9 cellular contexts compared by ENCODE assay signal in genomic region chr10:17216901-17217395, GRCh38. TPM values are rescaled to one million over a fixed set of nuclear protein-coding genes. Genes with fewer than 3 reads are reported as not detected.
DNase-seq lines count a peak whose midpoint lies in the region; ATAC-seq, FAIRE-seq and TF ChIP-seq lines count a peak whose summit lies in the region.
"Had no signal": no experiment of that assay in that cellular context is flagged by ENCODE, and none has a peak within 500 bp of the region (broad histone marks: within the 10 kb centered on the region; RNA-seq: fewer than 3 reads in every experiment).

No MANE protein-coding gene starts in this region.

- peaks cover 7% of the 10 kb centered on the region; the same call in 1 of the 2 replicates for H3K4me1 ChIP-seq in H9 (ENCODE audit: insufficient read depth, low read length)
- H3K4me1 ChIP-seq in SJCRH30: peaks cover 39% of the 10 kb centered on the region
- H3K4me1 ChIP-seq in esophagus squamous epithelium: peaks cover 0 to 25% (median 10%) of the 10 kb centered on the region in 3 donors
- peaks cover 76% of the 10 kb centered on the region for H3K4me1 ChIP-seq in skeletal muscle satellite cell (ENCODE audit: control insufficient read depth, insufficient read depth, low read length)

- H3K9me3 ChIP-seq in H9 (ENCODE audit: control insufficient read depth, low read depth, low read length) (no peaks in the 10 kb centered on the region), SJCRH30 (replicated peaks) (0 out of 2 replicates have a peak, but pooled peaks cover 3% of the 10 kb centered on the region), esophagus squamous epithelium (no peaks in the 10 kb centered on the region), skeletal muscle satellite cell (replicated peaks; ENCODE audit: low read length) (no peaks in the 10 kb centered on the region)

- no peak overlapping the region for H2BK20ac ChIP-seq in H9 (ENCODE audit: low read depth, low read length, poor library complexity, severe bottlenecking)

- no CpG with 5 or more reads among the region's 6 CpGs for WGBS in H9 (ENCODE audit: extremely low coverage, insufficient read length, low lambda C conversion rate)
- WGBS in esophagus squamous epithelium, 2 donors: 75 to 77% methylated on average over 4 to 6 of the region's 6 CpGs

- no peak for FAIRE-seq in HTR-8/SVneo (lab: Jason Lieb, UNC)

- no peak overlapping the region for H3K4ac ChIP-seq in H9 (ENCODE audit: low read depth, low read length)

- H3K27me3 ChIP-seq in H9 (ENCODE audit: insufficient read depth, low read length): no peaks in the 10 kb centered on the region
- no peaks in the 10 kb centered on the region for H3K27me3 ChIP-seq in SJCRH30
- no peaks in the 10 kb centered on the region for H3K27me3 ChIP-seq in esophagus squamous epithelium
- H3K27me3 ChIP-seq in skeletal muscle satellite cell (ENCODE audit: control insufficient read depth, insufficient read depth, low read length): no peaks in the 10 kb centered on the region

- ATAC-seq in HG03045 (IDR thresholded peaks at IDR 0.05; ENCODE audit: unreplicated experiment): no peak

- H3K4me2 ChIP-seq in H9 (ENCODE audit: insufficient read depth, insufficient read length, low read length): no peak overlapping the region
- H3K4me2 ChIP-seq in skeletal muscle satellite cell (ENCODE audit: low read length): peak overlapping the region; percentile 62

- H2BK15ac ChIP-seq in H9 (ENCODE audit: low read depth, low read length): no peak overlapping the region

- no peak overlapping the region for H4K8ac ChIP-seq in H9 (replicated peaks; ENCODE audit: insufficient read length, low read depth, low read length)

- H2BK12ac ChIP-seq in H9 (ENCODE audit: insufficient read length, low read depth, low read length): no peak overlapping the region

- no peak overlapping the region for H3K14ac ChIP-seq in H9 (ENCODE audit: insufficient read depth, low read length)

- no peaks in the 10 kb centered on the region for H3K9me3 Mint-ChIP-seq in H9
- H3K9me3 Mint-ChIP-seq: IgD-negative memory B cell had no signal

- H4K91ac ChIP-seq in H9 (ENCODE audit: insufficient read length, low read depth, low read length): no peak overlapping the region

- no peak overlapping the region for H3K23ac ChIP-seq in H9 (ENCODE audit: insufficient read length, low read depth, low read length)

- no peak overlapping the region for H3K18ac ChIP-seq in H9 (ENCODE audit: insufficient read length, low read depth, low read length)

- no peak overlapping the region for H3K56ac ChIP-seq in H9 (ENCODE audit: insufficient read length, low read depth, low read length)

- H2AK5ac ChIP-seq in H9 (ENCODE audit: insufficient read length, low read length): no peak overlapping the region

- H3K36me3 ChIP-seq in SJCRH30: no peaks in the 10 kb centered on the region
- H3K36me3 ChIP-seq in esophagus squamous epithelium: no peaks in the 10 kb centered on the region
- H3K36me3 ChIP-seq in skeletal muscle satellite cell (ENCODE audit: insufficient read depth, low read length): no peaks in the 10 kb centered on the region

- no peak overlapping the region for H3T11ph ChIP-seq in H9 (ENCODE audit: low read length)

- H3K4me3 ChIP-seq in SJCRH30 (no peak overlapping the region), esophagus squamous epithelium (no peak overlapping the region), skeletal muscle satellite cell (ENCODE audit: low read length) (peak overlapping the region; percentile 17)

- H3K27ac ChIP-seq in H9 (ENCODE audit: insufficient read length, low read depth, low read length): no peak overlapping the region
- peak overlapping the region; percentile 25; the same call in 1 of the 2 replicates for H3K27ac ChIP-seq in SJCRH30
- H3K27ac ChIP-seq in esophagus squamous epithelium: peak overlapping the region; percentile 57 to 90 (median 72)

- no peaks in the 10 kb centered on the region for H4K20me1 ChIP-seq in H9 (ENCODE audit: control insufficient read depth, insufficient read depth, insufficient read length)

- no peak overlapping the region for H2BK120ac ChIP-seq in H9 (ENCODE audit: low read depth, low read length, poor library complexity, severe bottlenecking)

- no peaks in the 10 kb centered on the region for H3K79me2 ChIP-seq in H9 (ENCODE audit: insufficient read depth, low read length)

- intact Hi-C loops in esophagus squamous epithelium (cut with DNase I): no loop called here

- H3K4me3 Mint-ChIP-seq in H9: no peak overlapping the region
- H3K4me3 Mint-ChIP-seq: IgD-negative memory B cell had no signal

- peak overlapping the region in 2 of 3 experiments; percentile 16 to 69; a peak in 1 of 7 replicates for H3K27ac Mint-ChIP-seq in H9

- DNase-seq in H9 (no peak), SJCRH30 (no peak), esophagus squamous epithelium (lab: John Stamatoyannopoulos, UW) (no peak), AG08396 (ENCODE audit: low spot score) (no peak), EL (no peak), HTR-8/SVneo (ENCODE audit: insufficient read length, low spot score) (no peak)

- no peaks in the 10 kb centered on the region; a peak in 1 of 7 replicates for H3K36me3 Mint-ChIP-seq in H9 (ENCODE audit: insufficient read depth in 1 of 3, low read depth in 3 of 3)
- H3K36me3 Mint-ChIP-seq: IgD-negative memory B cell had no signal

- no peaks in the 10 kb centered on the region for H3K79me1 ChIP-seq in H9 (ENCODE audit: insufficient read depth, low read depth, low read length, poor library complexity, severe bottlenecking)

- no peaks in the 10 kb centered on the region for H3K27me3 Mint-ChIP-seq in H9 (ENCODE audit: low read depth)
- H3K27me3 Mint-ChIP-seq: IgD-negative memory B cell had no signal

- H4K5ac ChIP-seq in H9 (ENCODE audit: insufficient read length, low read depth, low read length): no peak overlapping the region

- H3K4me1 Mint-ChIP-seq in H9: peaks cover 50 to 57% of the 10 kb centered on the region in 2 experiments

- H3K9ac ChIP-seq in H9 (ENCODE audit: extremely low read depth, insufficient read length, low read length): no peak overlapping the region
- H3K9ac ChIP-seq in skeletal muscle satellite cell (ENCODE audit: low read depth, low read length): peak overlapping the region; percentile 85

- H2AFZ ChIP-seq in H9 (ENCODE audit: low read length): no peak overlapping the region

- TF ChIP-seq CTCF in H9 (conservative IDR thresholded peaks at IDR 0.05) (no peak), esophagus squamous epithelium (IDR thresholded peaks at IDR 0.05) (no peak)

- H3K23me2 ChIP-seq in H9 (ENCODE audit: insufficient read length, low read depth, low read length, poor library complexity, severe bottlenecking): no peaks in the 10 kb centered on the region

- TF ChIP-seq POLR2A in esophagus squamous epithelium (IDR thresholded peaks at IDR 0.05): no peak

- H2BK5ac ChIP-seq in H9 (ENCODE audit: insufficient read length, low read length): no peak overlapping the region

RNA-seq across cellular contexts. Expression of gene VIM, which starts 11.1 kb away (rescaled TPM):
- 232 and 240 TPM in 2 replicates for total RNA-seq in H9 (2021)
- total RNA-seq in SJCRH30 (2014; rRNA removed; shearing (Covaris generic)): 1,733 and 1,784 TPM in 2 replicates
- total RNA-seq in esophagus squamous epithelium: 1,000 to 10,000 TPM in 1 of 4 donors, 100 to 1,000 TPM in 2, 10 to 100 TPM in 1; 55.2 to 1,252 (median 375) TPM
- 9,208 and 11,075 TPM in 2 replicates for total RNA-seq in skeletal muscle satellite cell (2012; rRNA removed)

RNA-seq across cellular contexts. Expression of gene TRDMT1, which starts 15.5 kb away (rescaled TPM):
- total RNA-seq in H9 (2021) (18.8 and 20.2 TPM in 2 replicates), esophagus squamous epithelium (1 to 10 TPM; 1.3 to 5.9 (median 2.6) TPM)
- 10.8 and 11.9 TPM in 2 replicates for total RNA-seq in SJCRH30 (2014; rRNA removed; shearing (Covaris generic))
- 4.8 and 5.8 TPM in 2 replicates for total RNA-seq in skeletal muscle satellite cell (2012; rRNA removed)
